ENCODE assay signal across 12 cellular contexts in genomic region chr17:83152745-83153611, GRCh38.
DNase-seq lines count a peak whose midpoint lies in the region; ATAC-seq, FAIRE-seq and TF ChIP-seq lines count a peak whose summit lies in the region.
"Had no signal": no experiment of that assay in that cellular context is flagged by ENCODE, and none has a peak within 500 bp of the region (broad histone marks: within the 10 kb centered on the region; RNA-seq: fewer than 3 reads in every experiment).

No MANE protein-coding gene starts in this region.

- H3K27ac ChIP-seq in left ventricle myocardium inferior (replicated peaks) = no peak overlapping the region
- no peak overlapping the region for H3K27ac ChIP-seq in GM23248
- H3K27ac ChIP-seq: ascending aorta had no signal

- peak; percentile 65 for DNase-seq in G401 (ENCODE audit: low spot score)
- peak; percentile 87 for DNase-seq in RPMI8226
- DNase-seq in left ventricle myocardium inferior = peak; percentile 69
- DNase-seq in posterior vena cava (ENCODE audit: low spot score) = peak; percentile 89
- DNase-seq in activated CD8-positive, alpha-beta T cell treated with anti-CD3 and anti-CD28 coated beads, Interleukin-2, amount 10 ng/mL, durations not matched to agents 7 days and 5 days = no peak
- no peak for DNase-seq in kidney glomerular epithelial cell (lab: John Stamatoyannopoulos, UW)
- DNase-seq in RCC 7860 (ENCODE audit: low spot score) = no peak
- DNase-seq in GM23248 = no peak
- DNase-seq: activated T-cell treated with anti-CD3 and anti-CD28 coated beads for 4 hours; CD4-positive, CD25-positive, alpha-beta regulatory T cell; NCI-H1105 had no signal

- no peaks in the 10 kb centered on the region for H3K9me2 ChIP-seq in GM23248 (ENCODE audit: insufficient read depth)

- peaks cover 18% of the 10 kb centered on the region for H3K4me1 Mint-ChIP-seq in activated CD8-positive, alpha-beta T cell treated with anti-CD3 and anti-CD28 coated beads, Interleukin-2, amount 10 ng/mL, durations not matched to agents 7 days and 5 days (ENCODE audit: low read depth)

- H3K4me3 ChIP-seq in left ventricle myocardium inferior = no peak overlapping the region
- no peak overlapping the region for H3K4me3 ChIP-seq in GM23248
- H3K4me3 ChIP-seq: ascending aorta had no signal

- no peaks in the 10 kb centered on the region for H3K9me3 ChIP-seq in left ventricle myocardium inferior (replicated peaks)
- H3K9me3 ChIP-seq in GM23248 (ENCODE audit: low read depth) = no peaks in the 10 kb centered on the region
- H3K9me3 ChIP-seq: ascending aorta had no signal

- no peak for FAIRE-seq in RCC 7860 (lab: Jason Lieb, UNC)

- no peak overlapping the region for H2AFZ ChIP-seq in GM23248

- peaks cover 21% of the 10 kb centered on the region for H3F3A ChIP-seq in GM23248 (ENCODE audit: insufficient read depth)

- H3K36me3 Mint-ChIP-seq in activated CD8-positive, alpha-beta T cell treated with anti-CD3 and anti-CD28 coated beads, Interleukin-2, amount 10 ng/mL, durations not matched to agents 7 days and 5 days (ENCODE audit: low read depth) = no peaks in the 10 kb centered on the region
- H3K36me3 Mint-ChIP-seq: CD4-positive, CD25-positive, alpha-beta regulatory T cell had no signal

- intact Hi-C loops in left ventricle myocardium inferior (cut with micrococcal nuclease) (no loop called here), posterior vena cava (cut with DNase I) (no loop called here)

- H3K4me3 Mint-ChIP-seq in activated CD8-positive, alpha-beta T cell treated with anti-CD3 and anti-CD28 coated beads, Interleukin-2, amount 10 ng/mL, durations not matched to agents 7 days and 5 days = no peak overlapping the region
- H3K4me3 Mint-ChIP-seq: CD4-positive, CD25-positive, alpha-beta regulatory T cell had no signal

- H3K79me2 ChIP-seq in GM23248 (ENCODE audit: insufficient read depth) = no peaks in the 10 kb centered on the region

- no peaks in the 10 kb centered on the region for H3K4me1 ChIP-seq in left ventricle myocardium inferior
- peaks cover 16% of the 10 kb centered on the region for H3K4me1 ChIP-seq in GM23248 (ENCODE audit: insufficient read depth)
- H3K4me1 ChIP-seq: ascending aorta had no signal

- H3K27ac Mint-ChIP-seq in activated CD8-positive, alpha-beta T cell treated with anti-CD3 and anti-CD28 coated beads, Interleukin-2, amount 10 ng/mL, durations not matched to agents 7 days and 5 days = no peak overlapping the region
- H3K27ac Mint-ChIP-seq: CD4-positive, CD25-positive, alpha-beta regulatory T cell had no signal

- peaks cover 10% of the 10 kb centered on the region for H3K27me3 Mint-ChIP-seq in activated CD8-positive, alpha-beta T cell treated with anti-CD3 and anti-CD28 coated beads, Interleukin-2, amount 10 ng/mL, durations not matched to agents 7 days and 5 days (ENCODE audit: low read depth)

- CTCF ChIA-PET in activated CD8-positive, alpha-beta T cell treated with anti-CD3 and anti-CD28 coated beads, Interleukin-2, amount 10 ng/mL, durations not matched to agents 7 days and 5 days (lab: Charles Lee) = no interaction called here

- POLR2A ChIA-PET in activated CD8-positive, alpha-beta T cell treated with anti-CD3 and anti-CD28 coated beads, Interleukin-2, amount 10 ng/mL, durations not matched to agents 7 days and 5 days (lab: Charles Lee) = no interaction called here

- H4K20me1 ChIP-seq in GM23248 (ENCODE audit: insufficient read depth) = no peaks in the 10 kb centered on the region

- H3K27me3 ChIP-seq in left ventricle myocardium inferior (ENCODE audit: low read depth) = peaks cover 11% of the 10 kb centered on the region
- H3K27me3 ChIP-seq in GM23248 (replicated peaks; ENCODE audit: insufficient read depth) = no peaks in the 10 kb centered on the region
- H3K27me3 ChIP-seq: ascending aorta had no signal

- no peak for TF ChIP-seq CTCF in left ventricle myocardium inferior (IDR thresholded peaks at IDR 0.05; ENCODE audit: borderline replicate concordance)

- WGBS in GM23248 (ENCODE audit: low coverage in 1 of 2, low lambda C conversion rate in 2 of 2, missing lambda C conversion rate in 2 of 2), 2 experiments = 81% methylated on average over 44 to 63 of the region's 64 CpGs

- no peak overlapping the region for H3K4me2 ChIP-seq in GM23248 (ENCODE audit: unreplicated experiment)

- no peak overlapping the region for H3K9ac ChIP-seq in GM23248

- H3K36me3 ChIP-seq in left ventricle myocardium inferior (no peaks in the 10 kb centered on the region), GM23248 (ENCODE audit: low read depth) (no peaks in the 10 kb centered on the region)
- H3K36me3 ChIP-seq: ascending aorta had no signal

- no peaks in the 10 kb centered on the region for H3K9me3 Mint-ChIP-seq in activated CD8-positive, alpha-beta T cell treated with anti-CD3 and anti-CD28 coated beads, Interleukin-2, amount 10 ng/mL, durations not matched to agents 7 days and 5 days (ENCODE audit: insufficient read depth)
- H3K9me3 Mint-ChIP-seq: CD4-positive, CD25-positive, alpha-beta regulatory T cell had no signal

- no peak for ATAC-seq in activated CD8-positive, alpha-beta T cell treated with anti-CD3 and anti-CD28 coated beads, Interleukin-2, amount 10 ng/mL, durations not matched to agents 7 days and 5 days

- in situ Hi-C loops in G401 (cut with HindIII; ENCODE audit: low sequenced_read_pairs) (no loop called here), GM23248 (cut with MboI) (no loop called here)

Comparison
In these comparisons a context has a peak if more than half of its experiments do, and no peak if none do; other contexts are left out.
1. DNase-seq: peak in G401 (single experiment), RPMI8226 (single experiment), left ventricle myocardium inferior (single experiment) and posterior vena cava (single experiment); none in activated CD8-positive, alpha-beta T cell treated with anti-CD3 and anti-CD28 coated beads, Interleukin-2, amount 10 ng/mL, durations not matched to agents 7 days and 5 days (single experiment), kidney glomerular epithelial cell (single experiment), RCC 7860 (single experiment) and GM23248 (single experiment).